ENCODE assay signal across 16 cellular contexts in genomic region chr17:29215174-29215573, GRCh38. TPM values are rescaled to one million over a fixed set of nuclear protein-coding genes. Genes with fewer than 3 reads are reported as not detected.
DNase-seq lines count a peak whose midpoint lies in the region; ATAC-seq lines count a peak whose summit lies in the region.
"Had no signal": no experiment of that assay in that cellular context is flagged by ENCODE, and none has a peak within 500 bp of the region (broad histone marks: within the 10 kb centered on the region; RNA-seq: fewer than 3 reads in every experiment).

No MANE protein-coding gene starts in this region.

- ATAC-seq in GM18868 (IDR thresholded peaks at IDR 0.05; ENCODE audit: unreplicated experiment) (no peak), HG02610 (IDR thresholded peaks at IDR 0.05; ENCODE audit: unreplicated experiment) (no peak)
- ATAC-seq: CD8-positive, alpha-beta T cell; HepG2 had no signal

- H3K27ac ChIP-seq in angular gyrus (ENCODE audit: low read depth, low read length) (peak overlapping the region; percentile 90), cingulate gyrus (ENCODE audit: low read depth, low read length) (peak overlapping the region; percentile 76), layer of hippocampus (ENCODE audit: low read depth, low read length) (peak overlapping the region; percentile 79), temporal lobe (ENCODE audit: low read depth, low read length) (peak overlapping the region; percentile 86)

- H3K27me3 ChIP-seq in layer of hippocampus (ENCODE audit: control insufficient read depth, insufficient read depth, low read length) = no peaks in the 10 kb centered on the region

- DNase-seq in AG08395 (ENCODE audit: low spot score) = no peak
- DNase-seq: ACHN; CD8-positive, alpha-beta T cell; COR-L47; DND-41; GDM1; HFFc6 had no signal

RNA-seq across cellular contexts. Expression of gene CRYBA1, which starts 31.5 kb away (rescaled TPM):
- not detected for total RNA-seq in temporal lobe
- total RNA-seq: A172; CD8-positive, alpha-beta T cell; H1; HepG2 had no signal

RNA-seq across cellular contexts. Expression of gene MYO18A, which starts 35.0 kb away (rescaled TPM):
- total RNA-seq in temporal lobe = 54.6 TPM
